In genomic region chr6:56690519-56691200, GRCh38 we compare ENCODE assay signal across 1 cellular context.
TF ChIP-seq lines count a peak whose summit lies in the region.

No MANE protein-coding gene starts in this region.

TF ChIP-seq in HepG2, 621 proteins besides CTCF, POLR2A, EP300 and RAD21 (continued from another document and continues in another):
- TF ChIP-seq HMGXB3 (CRISPR knock-in tag; IDR thresholded peaks at IDR 0.05; ENCODE audit: borderline replicate concordance), result no peak
- no peak for TF ChIP-seq SIX1 (CRISPR knock-in tag; IDR thresholded peaks at IDR 0.05; ENCODE audit: borderline replicate concordance)
- TF ChIP-seq BCL6 (CRISPR knock-in tag; IDR thresholded peaks at IDR 0.05), result 0 out of 2 replicates have a peak, but pooled peaks have one; percentile 8
- TF ChIP-seq, protein P1, sequence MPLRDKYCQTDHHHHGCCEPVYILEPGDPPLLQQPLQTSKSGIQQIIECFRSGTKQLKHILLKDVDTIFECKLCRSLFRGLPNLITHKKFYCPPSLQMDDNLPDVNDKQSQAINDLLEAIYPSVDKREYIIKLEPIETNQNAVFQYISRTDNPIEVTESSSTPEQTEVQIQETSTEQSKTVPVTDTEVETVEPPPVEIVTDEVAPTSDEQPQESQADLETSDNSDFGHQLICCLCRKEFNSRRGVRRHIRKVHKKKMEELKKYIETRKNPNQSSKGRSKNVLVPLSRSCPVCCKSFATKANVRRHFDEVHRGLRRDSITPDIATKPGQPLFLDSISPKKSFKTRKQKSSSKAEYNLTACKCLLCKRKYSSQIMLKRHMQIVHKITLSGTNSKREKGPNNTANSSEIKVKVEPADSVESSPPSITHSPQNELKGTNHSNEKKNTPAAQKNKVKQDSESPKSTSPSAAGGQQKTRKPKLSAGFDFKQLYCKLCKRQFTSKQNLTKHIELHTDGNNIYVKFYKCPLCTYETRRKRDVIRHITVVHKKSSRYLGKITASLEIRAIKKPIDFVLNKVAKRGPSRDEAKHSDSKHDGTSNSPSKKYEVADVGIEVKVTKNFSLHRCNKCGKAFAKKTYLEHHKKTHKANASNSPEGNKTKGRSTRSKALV (CRISPR knock-in tag; IDR thresholded peaks at IDR 0.05), result no peak
- TF ChIP-seq GATAD2A (CRISPR knock-in tag; IDR thresholded peaks at IDR 0.05), result peak; percentile 62
- peak; percentile 40; the same call in 1 of the 2 replicates for TF ChIP-seq MTF1 (CRISPR knock-in tag; IDR thresholded peaks at IDR 0.05)
- no peak for TF ChIP-seq NFAT5 (CRISPR knock-in tag; IDR thresholded peaks at IDR 0.05)
- no peak for TF ChIP-seq MXD1 (CRISPR knock-in tag; IDR thresholded peaks at IDR 0.05)
- no peak for TF ChIP-seq CBX2 (IDR thresholded peaks at IDR 0.05; ENCODE audit: low read depth, low read length)
- no peak for TF ChIP-seq CBX2 (CRISPR knock-in tag; IDR thresholded peaks at IDR 0.05; ENCODE audit: low read depth)
- TF ChIP-seq ATF2 (CRISPR knock-in tag; IDR thresholded peaks at IDR 0.05), result no peak
- no peak for TF ChIP-seq NR2F2 (IDR thresholded peaks at IDR 0.05; ENCODE audit: borderline replicate concordance, low read depth)
- no peak for TF ChIP-seq ZNF773 (CRISPR knock-in tag; IDR thresholded peaks at IDR 0.05; ENCODE audit: borderline replicate concordance)
- no peak for TF ChIP-seq REL (CRISPR knock-in tag; conservative IDR thresholded peaks at IDR 0.05)
- TF ChIP-seq ZFAT (CRISPR knock-in tag; conservative IDR thresholded peaks at IDR 0.05), result no peak
- TF ChIP-seq ZNF3 (CRISPR knock-in tag; IDR thresholded peaks at IDR 0.05), result no peak
- no peak for TF ChIP-seq ZFP36 (IDR thresholded peaks at IDR 0.05; ENCODE audit: borderline replicate concordance, low read depth, low read length, partially characterized antibody)
- TF ChIP-seq, protein P2, sequence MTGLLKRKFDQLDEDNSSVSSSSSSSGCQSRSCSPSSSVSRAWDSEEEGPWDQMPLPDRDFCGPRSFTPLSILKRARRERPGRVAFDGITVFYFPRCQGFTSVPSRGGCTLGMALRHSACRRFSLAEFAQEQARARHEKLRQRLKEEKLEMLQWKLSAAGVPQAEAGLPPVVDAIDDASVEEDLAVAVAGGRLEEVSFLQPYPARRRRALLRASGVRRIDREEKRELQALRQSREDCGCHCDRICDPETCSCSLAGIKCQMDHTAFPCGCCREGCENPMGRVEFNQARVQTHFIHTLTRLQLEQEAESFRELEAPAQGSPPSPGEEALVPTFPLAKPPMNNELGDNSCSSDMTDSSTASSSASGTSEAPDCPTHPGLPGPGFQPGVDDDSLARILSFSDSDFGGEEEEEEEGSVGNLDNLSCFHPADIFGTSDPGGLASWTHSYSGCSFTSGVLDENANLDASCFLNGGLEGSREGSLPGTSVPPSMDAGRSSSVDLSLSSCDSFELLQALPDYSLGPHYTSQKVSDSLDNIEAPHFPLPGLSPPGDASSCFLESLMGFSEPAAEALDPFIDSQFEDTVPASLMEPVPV (CRISPR knock-in tag; IDR thresholded peaks at IDR 0.05), result no peak
- no peak for TF ChIP-seq ZNF143 (CRISPR knock-in tag; IDR thresholded peaks at IDR 0.05)
- TF ChIP-seq ZNF205 (CRISPR knock-in tag; IDR thresholded peaks at IDR 0.05), result no peak
- TF ChIP-seq ADNP (CRISPR knock-in tag; IDR thresholded peaks at IDR 0.05), result no peak
- no peak for TF ChIP-seq YEATS4 (CRISPR knock-in tag; IDR thresholded peaks at IDR 0.05; ENCODE audit: borderline replicate concordance)
- TF ChIP-seq FOXP1 (IDR thresholded peaks at IDR 0.05), result no peak
- no peak for TF ChIP-seq FOXP1 (CRISPR knock-in tag; IDR thresholded peaks at IDR 0.05)
- TF ChIP-seq CENPBD1 (CRISPR knock-in tag; IDR thresholded peaks at IDR 0.05; ENCODE audit: borderline replicate concordance, low read depth), result no peak
- TF ChIP-seq ATF3 (CRISPR knock-in tag; IDR thresholded peaks at IDR 0.05), result no peak
- TF ChIP-seq PATZ1 (CRISPR knock-in tag; IDR thresholded peaks at IDR 0.05), result no peak
- no peak for TF ChIP-seq MXD4 (CRISPR knock-in tag; IDR thresholded peaks at IDR 0.05)
- TF ChIP-seq ZNF841 (CRISPR knock-in tag; IDR thresholded peaks at IDR 0.05; ENCODE audit: borderline replicate concordance), result no peak
- TF ChIP-seq CEBPG (CRISPR knock-in tag; IDR thresholded peaks at IDR 0.05), result peak; percentile 65
- TF ChIP-seq TFE3 (CRISPR knock-in tag; IDR thresholded peaks at IDR 0.05), result no peak
- no peak for TF ChIP-seq NFE2L1 (CRISPR knock-in tag; IDR thresholded peaks at IDR 0.05; ENCODE audit: borderline replicate concordance)
- TF ChIP-seq ZNF10 (CRISPR knock-in tag; IDR thresholded peaks at IDR 0.05; ENCODE audit: borderline replicate concordance, low read depth), result no peak
- no peak for TF ChIP-seq TFDP2 (CRISPR knock-in tag; IDR thresholded peaks at IDR 0.05)
- no peak for TF ChIP-seq ZSCAN30 (CRISPR knock-in tag; IDR thresholded peaks at IDR 0.05)
- TF ChIP-seq ZNF510 (CRISPR knock-in tag; IDR thresholded peaks at IDR 0.05; ENCODE audit: low read depth), result no peak
- TF ChIP-seq MED8 (CRISPR knock-in tag; IDR thresholded peaks at IDR 0.05; ENCODE audit: insufficient replicate concordance), result no peak
- TF ChIP-seq, protein P3, sequence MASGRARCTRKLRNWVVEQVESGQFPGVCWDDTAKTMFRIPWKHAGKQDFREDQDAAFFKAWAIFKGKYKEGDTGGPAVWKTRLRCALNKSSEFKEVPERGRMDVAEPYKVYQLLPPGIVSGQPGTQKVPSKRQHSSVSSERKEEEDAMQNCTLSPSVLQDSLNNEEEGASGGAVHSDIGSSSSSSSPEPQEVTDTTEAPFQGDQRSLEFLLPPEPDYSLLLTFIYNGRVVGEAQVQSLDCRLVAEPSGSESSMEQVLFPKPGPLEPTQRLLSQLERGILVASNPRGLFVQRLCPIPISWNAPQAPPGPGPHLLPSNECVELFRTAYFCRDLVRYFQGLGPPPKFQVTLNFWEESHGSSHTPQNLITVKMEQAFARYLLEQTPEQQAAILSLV (CRISPR knock-in tag; IDR thresholded peaks at IDR 0.05; ENCODE audit: borderline replicate concordance), result no peak
